Comparison of ENCODE assay signal across 39 cellular contexts in genomic region chr10:14925268-14925667, GRCh38. TPM values are rescaled to one million over a fixed set of nuclear protein-coding genes. Genes with fewer than 3 reads are reported as not detected.
"Had no signal": no experiment of that assay in that cellular context is flagged by ENCODE, and none has a peak within 500 bp of the region (broad histone marks: within the 10 kb centered on the region; RNA-seq: fewer than 3 reads in every experiment).

No MANE protein-coding gene starts in this region.

- H3K27me3 ChIP-seq: esophagus squamous epithelium, heart right ventricle, neutrophil, pancreas, thyroid gland had no signal

- H3K4me3 Mint-ChIP-seq: effector memory CD8-positive, alpha-beta T cell; immature natural killer cell; natural killer cell treated with Interleukin-12 subunit alpha and Interleukin-12 subunit beta and Interleukin-15 and Interleukin-18, amount 100 ng/mL, for 72 hours; neural crest cell; stimulated activated naive CD8-positive, alpha-beta T cell treated with anti-CD3 and anti-CD28 coated beads, Interleukin-15, amount 100 ng/mL, for 72 hours had no signal

- DNase-seq: cortex of kidney; effector memory CD8-positive, alpha-beta T cell; erythroblast; esophagus squamous epithelium; foreskin melanocyte; glutamatergic neuron; heart right ventricle; hypothalamus; immature natural killer cell; islet precursor cell; kidney glomerular epithelial cell; left colon; left ventricle myocardium inferior; lower lobe of right lung; naive B cell; pancreas; retina; stimulated activated CD4-positive, alpha-beta T cell treated with anti-CD3 and anti-CD28 coated beads, Interleukin-12 subunit alpha, Interleukin-12 subunit beta, amount 100 ng/mL, for 4 hours; stimulated activated CD4-positive, alpha-beta T cell treated with anti-CD3 and anti-CD28 coated beads, Interleukin-1b, Interleukin-23, amount 100 ng/mL, for 48 hours; stimulated activated CD4-positive, alpha-beta T cell treated with anti-CD3 and anti-CD28 coated beads, Interleukin-4, amount 100 ng/mL, for 1 hour; stimulated activated CD8-positive, alpha-beta memory T cell treated with anti-CD3 and anti-CD28 coated beads, Interleukin-4, amount 100 ng/mL, for 48 hours; stimulated activated naive CD4-positive, alpha-beta T cell; stimulated activated naive CD8-positive, alpha-beta T cell treated with anti-CD3 and anti-CD28 coated beads, Interleukin-15, amount 100 ng/mL, for 72 hours; thyroid gland; trophoblast cell had no signal

- H3K4me1 Mint-ChIP-seq: neural crest cell; stimulated activated naive CD8-positive, alpha-beta T cell treated with anti-CD3 and anti-CD28 coated beads, Interleukin-15, amount 100 ng/mL, for 72 hours had no signal

- FAIRE-seq: endometrium, pancreas had no signal

- H3K9me3 Mint-ChIP-seq: effector memory CD8-positive, alpha-beta T cell; immature natural killer cell; naive B cell; natural killer cell treated with Interleukin-12 subunit alpha and Interleukin-12 subunit beta and Interleukin-15 and Interleukin-18, amount 100 ng/mL, for 72 hours; neural crest cell; stimulated activated naive CD8-positive, alpha-beta T cell treated with anti-CD3 and anti-CD28 coated beads, Interleukin-15, amount 100 ng/mL, for 72 hours had no signal

- H3K4me1 ChIP-seq: esophagus squamous epithelium, left ventricle myocardium inferior, lower lobe of right lung, pancreas, thyroid gland had no signal

- H3K27me3 Mint-ChIP-seq: effector memory CD8-positive, alpha-beta T cell; naive B cell; natural killer cell treated with Interleukin-12 subunit alpha and Interleukin-12 subunit beta and Interleukin-15 and Interleukin-18, amount 100 ng/mL, for 72 hours; stimulated activated naive CD8-positive, alpha-beta T cell treated with anti-CD3 and anti-CD28 coated beads, Interleukin-15, amount 100 ng/mL, for 72 hours had no signal

- ATAC-seq: effector memory CD8-positive, alpha-beta T cell; heart right ventricle; natural killer cell treated with Interleukin-12 subunit alpha and Interleukin-12 subunit beta and Interleukin-15 and Interleukin-18, amount 100 ng/mL, for 72 hours; sciatic nerve; stimulated activated naive CD8-positive, alpha-beta T cell treated with anti-CD3 and anti-CD28 coated beads, Interleukin-15, amount 100 ng/mL, for 72 hours had no signal

- H3K27ac Mint-ChIP-seq: immature natural killer cell; natural killer cell treated with Interleukin-12 subunit alpha and Interleukin-12 subunit beta and Interleukin-15 and Interleukin-18, amount 100 ng/mL, for 72 hours; stimulated activated naive CD8-positive, alpha-beta T cell treated with anti-CD3 and anti-CD28 coated beads, Interleukin-15, amount 100 ng/mL, for 72 hours had no signal

- H3K4me3 ChIP-seq: esophagus squamous epithelium, heart right ventricle, left ventricle myocardium inferior, lower lobe of right lung, mucosa of descending colon, pancreas, smooth muscle cell, thyroid gland had no signal

- H3K27ac ChIP-seq: esophagus squamous epithelium, heart right ventricle, left ventricle myocardium inferior, lower lobe of right lung, neutrophil, pancreas, thyroid gland had no signal

- H3K4me2 ChIP-seq: smooth muscle cell had no signal

- H3K9me3 ChIP-seq: esophagus squamous epithelium, heart right ventricle, left ventricle myocardium inferior, lower lobe of right lung, mucosa of descending colon, neutrophil, pancreas, thyroid gland had no signal

RNA-seq across cellular contexts. Expression of gene MEIG1, which starts 33.9 kb away (rescaled TPM):
- total RNA-seq: dermis microvascular lymphatic vessel endothelial cell; left colon; left ventricle myocardium inferior; mucosa of descending colon; natural killer cell treated with Interleukin-12 subunit alpha and Interleukin-12 subunit beta and Interleukin-15 and Interleukin-18, amount 100 ng/mL, for 72 hours; omental fat pad; posterior vena cava; pulmonary artery endothelial cell; sciatic nerve; smooth muscle cell; subcutaneous adipose tissue; temporal lobe; thyroid gland; urinary bladder had no signal
- polyA plus RNA-seq: smooth muscle cell had no signal
